In genomic region chr9:129802833-129803678, GRCh38 we compare ENCODE assay signal across 1 cellular context.
A peak's percentile ranks its signal among the peaks of the same experiment; 100 is the strongest.
TF ChIP-seq lines count a peak whose summit lies in the region.

TSS of gene TOR1B (plus strand) at chr9:129803184. CDS start at chr9:129803213, 29 bp downstream.

TF ChIP-seq in K562, 482 proteins besides CTCF, POLR2A, EP300 and RAD21 (continued from another document and continues in another):
- TF ChIP-seq ZNF512 (tag; IDR thresholded peaks at IDR 0.05) (no peak), BRD4 (IDR thresholded peaks at IDR 0.05) (no peak), NCOA4 (IDR thresholded peaks at IDR 0.05; ENCODE audit: partially characterized antibody) (no peak), KAT8 (IDR thresholded peaks at IDR 0.05; ENCODE audit: low read depth) (no peak), CBFB (CRISPR knock-in tag; IDR thresholded peaks at IDR 0.05) (no peak), MTF1 (CRISPR knock-in tag; IDR thresholded peaks at IDR 0.05; ENCODE audit: borderline replicate concordance) (no peak), ZNF134 (CRISPR knock-in tag; conservative IDR thresholded peaks at IDR 0.05) (0 out of 2 replicates have a peak, but pooled peaks have one; percentile 59), ZBTB12 (CRISPR knock-in tag; IDR thresholded peaks at IDR 0.05) (peak; percentile 96), IFI16 (CRISPR knock-in tag; IDR thresholded peaks at IDR 0.05) (no peak), DEAF1 (CRISPR knock-in tag; IDR thresholded peaks at IDR 0.05) (no peak), TAL1 (IDR thresholded peaks at IDR 0.05) (no peak), FOXP1 (CRISPR knock-in tag; IDR thresholded peaks at IDR 0.05) (no peak), NCOR1 (IDR thresholded peaks at IDR 0.05) (peak; percentile 92), RUNX1 (IDR thresholded peaks at IDR 0.05; ENCODE audit: low read depth) (0 out of 2 replicates have a peak, but pooled peaks have one; percentile 35), TAF7 (tag; IDR thresholded peaks at IDR 0.05) (no peak), POLR3A (IDR thresholded peaks at IDR 0.05; ENCODE audit: borderline replicate concordance, extremely low read depth, insufficient read depth, insufficient read length) (no peak), COPS2 (conservative IDR thresholded peaks at IDR 0.05) (no peak), XRCC5 (IDR thresholded peaks at IDR 0.05; ENCODE audit: low read depth, low read length) (0 out of 2 replicates have a peak, but pooled peaks have one; percentile 20), ZNF282 (CRISPR knock-in tag; IDR thresholded peaks at IDR 0.05) (no peak), SUPT5H (IDR thresholded peaks at IDR 0.05) (peak; percentile 86), TEAD4 (IDR thresholded peaks at IDR 0.05; ENCODE audit: low read length) (no peak), TEAD4 (CRISPR knock-in tag; IDR thresholded peaks at IDR 0.05; ENCODE audit: borderline replicate concordance) (no peak), ZKSCAN8 (CRISPR knock-in tag; IDR thresholded peaks at IDR 0.05) (no peak), THRB (CRISPR knock-in tag; conservative IDR thresholded peaks at IDR 0.05) (no peak), ESRRA (IDR thresholded peaks at IDR 0.05; ENCODE audit: borderline replicate concordance, low read depth) (peak; percentile 75; the same call in 1 of the 2 replicates), CBX2 (IDR thresholded peaks at IDR 0.05; ENCODE audit: insufficient read depth, low read length, poor library complexity, severe bottlenecking) (no peak), ATF2 (CRISPR knock-in tag; IDR thresholded peaks at IDR 0.05) (no peak), HNRNPL (IDR thresholded peaks at IDR 0.05; ENCODE audit: low read depth, low read length) (peak; percentile 56; the same call in 1 of the 2 replicates), PHB2 (IDR thresholded peaks at IDR 0.05; ENCODE audit: low read depth) (no peak), CSDE1 (IDR thresholded peaks at IDR 0.05) (no peak), ELF4 (CRISPR knock-in tag; IDR thresholded peaks at IDR 0.05) (no peak), GABPB2 (CRISPR knock-in tag; conservative IDR thresholded peaks at IDR 0.05) (no peak), ZNF318 (IDR thresholded peaks at IDR 0.05; ENCODE audit: borderline replicate concordance in 1 of 2, low read depth in 1 of 2) (no peak), BCL6 (CRISPR knock-in tag; IDR thresholded peaks at IDR 0.05) (no peak), ZNF561 (CRISPR knock-in tag; conservative IDR thresholded peaks at IDR 0.05) (no peak), LEF1 (IDR thresholded peaks at IDR 0.05) (no peak), CBX5 (IDR thresholded peaks at IDR 0.05; ENCODE audit: borderline replicate concordance, low read depth) (no peak; the same call in 1 of the 2 replicates), ZBTB5 (IDR thresholded peaks at IDR 0.05) (no peak), ADNP (tag; IDR thresholded peaks at IDR 0.05) (no peak), HMG20B (CRISPR knock-in tag; IDR thresholded peaks at IDR 0.05) (no peak), ZNF668 (CRISPR knock-in tag; IDR thresholded peaks at IDR 0.05) (0 out of 2 replicates have a peak, but pooled peaks have one; percentile 13), THRAP3 (IDR thresholded peaks at IDR 0.05; ENCODE audit: borderline replicate concordance) (no peak), ZNF311 (CRISPR knock-in tag; IDR thresholded peaks at IDR 0.05) (no peak), ZNF217 (CRISPR knock-in tag; IDR thresholded peaks at IDR 0.05) (no peak), FOXA1 (IDR thresholded peaks at IDR 0.05; ENCODE audit: borderline replicate concordance) (no peak), MCM5 (IDR thresholded peaks at IDR 0.05; ENCODE audit: low read depth) (no peak), ZNF57 (CRISPR knock-in tag; IDR thresholded peaks at IDR 0.05) (no peak), WHSC1 (IDR thresholded peaks at IDR 0.05; ENCODE audit: low read length) (no peak), PATZ1 (CRISPR knock-in tag; IDR thresholded peaks at IDR 0.05; ENCODE audit: borderline replicate concordance) (no peak)
